In the genomic region with DNA sequence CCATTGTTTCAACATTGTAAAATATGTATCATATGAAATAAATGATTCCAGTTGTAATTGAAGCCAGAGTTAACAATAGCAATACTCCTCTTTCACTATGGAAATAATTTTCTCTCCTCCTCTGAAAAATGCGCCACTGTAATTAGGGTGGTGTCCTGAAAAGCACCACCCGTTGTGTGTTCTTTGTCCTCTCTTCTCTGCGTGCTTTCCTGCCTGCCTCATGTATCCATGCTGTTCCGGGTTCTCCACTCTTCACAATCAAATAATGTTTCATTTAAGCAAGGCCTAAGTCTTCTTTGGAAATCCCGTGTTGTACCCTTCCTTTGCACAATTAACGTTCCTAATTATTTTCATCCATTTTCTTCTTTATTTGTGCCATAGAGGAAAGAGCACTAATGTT, we compare ENCODE assay signal across 27 cellular contexts.
DNase-seq lines count a peak whose midpoint lies in the region; ATAC-seq, FAIRE-seq and TF ChIP-seq lines count a peak whose summit lies in the region.
"Had no signal": no experiment of that assay in that cellular context is flagged by ENCODE, and none has a peak within 500 bp of the region (broad histone marks: within the 10 kb centered on the region; RNA-seq: fewer than 3 reads in every experiment).

No MANE protein-coding gene starts in this region.

- H3K4me3 Mint-ChIP-seq in astrocyte (ENCODE audit: unreplicated experiment), result peak overlapping the region; percentile 18
- H3K4me3 Mint-ChIP-seq in activated CD4-positive, alpha-beta T cell treated with anti-CD3 and anti-CD28 coated beads for 36 hours, result no peak overlapping the region
- H3K4me3 Mint-ChIP-seq: activated CD4-positive, alpha-beta T cell treated with anti-CD3 and anti-CD28 coated beads, Interleukin-2, amount 10 ng/mL, durations not matched to agents 7 days and 5 days; activated T-cell treated with anti-CD3 and anti-CD28 coated beads, Interleukin-2, amount 50 U/mL, for 4 hours; IgD-negative memory B cell; stimulated activated effector memory CD8-positive, alpha-beta T cell treated with anti-CD3 and anti-CD28 coated beads, Interleukin-12 subunit alpha, Interleukin-12 subunit beta, amount 100 ng/mL, for 72 hours had no signal

- H3K23ac ChIP-seq in mesendoderm (ENCODE audit: low read length), result no peak overlapping the region

- CTCF ChIA-PET in activated CD4-positive, alpha-beta T cell treated with anti-CD3 and anti-CD28 coated beads for 36 hours (lab: Charles Lee), result no interaction called here

- no peaks in the 10 kb centered on the region for H3K9me3 Mint-ChIP-seq in astrocyte (ENCODE audit: unreplicated experiment)
- H3K9me3 Mint-ChIP-seq in activated CD4-positive, alpha-beta T cell treated with anti-CD3 and anti-CD28 coated beads for 36 hours (ENCODE audit: low read depth), result peaks cover 9% of the 10 kb centered on the region

- H2BK120ac ChIP-seq in mesendoderm (ENCODE audit: low read depth, low read length), result no peak overlapping the region

- peak overlapping the region; percentile 23 for H3K27ac Mint-ChIP-seq in astrocyte (ENCODE audit: unreplicated experiment)
- H3K27ac Mint-ChIP-seq in activated CD4-positive, alpha-beta T cell treated with anti-CD3 and anti-CD28 coated beads for 36 hours, result no peak overlapping the region
- H3K27ac Mint-ChIP-seq: activated CD4-positive, alpha-beta T cell treated with anti-CD3 and anti-CD28 coated beads, Interleukin-2, amount 10 ng/mL, durations not matched to agents 7 days and 5 days; IgD-negative memory B cell; stimulated activated effector memory CD8-positive, alpha-beta T cell treated with anti-CD3 and anti-CD28 coated beads, Interleukin-12 subunit alpha, Interleukin-12 subunit beta, amount 100 ng/mL, for 72 hours had no signal

- H4K5ac ChIP-seq in mesendoderm (ENCODE audit: low read length), result no peak overlapping the region

- H3K4me1 ChIP-seq in astrocyte (ENCODE audit: insufficient read depth, low read length) (no peaks in the 10 kb centered on the region), mesendoderm (ENCODE audit: control insufficient read depth, low read depth, low read length) (peaks cover 2% of the 10 kb centered on the region), vagina (no peaks in the 10 kb centered on the region)
- H3K4me1 ChIP-seq: BLaER1 treated with 17β-estradiol and CSF1 and Interleukin-3, amounts not matched to agents 10 nM and 100 nM; right lobe of liver; upper lobe of left lung had no signal

- no peak overlapping the region for H3K18ac ChIP-seq in mesendoderm (ENCODE audit: low read length)

- H3K79me2 ChIP-seq in astrocyte (ENCODE audit: insufficient read depth, low read length) (no peaks in the 10 kb centered on the region), mesendoderm (ENCODE audit: control insufficient read depth, insufficient read depth, low read length) (no peaks in the 10 kb centered on the region)

- H3K36me3 ChIP-seq in H7 (replicated peaks; ENCODE audit: control insufficient read depth, insufficient read depth, low read length) (no peaks in the 10 kb centered on the region), astrocyte (ENCODE audit: insufficient read depth, low read length) (no peaks in the 10 kb centered on the region), mesendoderm (ENCODE audit: control insufficient read depth, insufficient read depth, low read length) (no peaks in the 10 kb centered on the region), vagina (no peaks in the 10 kb centered on the region)
- H3K36me3 ChIP-seq: BLaER1 treated with 17β-estradiol and CSF1 and Interleukin-3, amounts not matched to agents 10 nM and 100 nM; right lobe of liver; upper lobe of left lung; WERI-Rb-1 had no signal

- no peak overlapping the region for H2AK5ac ChIP-seq in mesendoderm (ENCODE audit: low read length)

- no peak for FAIRE-seq in astrocyte (lab: Jason Lieb, UNC)

- H3K79me1 ChIP-seq in mesendoderm (ENCODE audit: low read length), result no peaks in the 10 kb centered on the region

- H3K27ac ChIP-seq in astrocyte (ENCODE audit: low read depth, low read length) (no peak overlapping the region), mesendoderm (ENCODE audit: low read depth, low read length) (no peak overlapping the region), vagina (no peak overlapping the region)
- H3K27ac ChIP-seq: BLaER1 treated with 17β-estradiol and CSF1 and Interleukin-3, amounts not matched to agents 10 nM and 100 nM; epithelial cell of prostate; right lobe of liver; upper lobe of left lung; WERI-Rb-1 had no signal

- no peak for ATAC-seq in activated CD4-positive, alpha-beta T cell treated with anti-CD3 and anti-CD28 coated beads for 36 hours
- ATAC-seq in HG02678 (IDR thresholded peaks at IDR 0.05; ENCODE audit: unreplicated experiment), result no peak
- ATAC-seq: activated T-cell treated with anti-CD3 and anti-CD28 coated beads, Interleukin-2, amount 50 U/mL, for 4 hours; Panc1; right lobe of liver; stimulated activated effector memory CD8-positive, alpha-beta T cell treated with anti-CD3 and anti-CD28 coated beads, Interleukin-12 subunit alpha, Interleukin-12 subunit beta, amount 100 ng/mL, for 72 hours had no signal

- no peaks in the 10 kb centered on the region for H3K27me3 Mint-ChIP-seq in astrocyte (ENCODE audit: low read depth, unreplicated experiment)
- no peaks in the 10 kb centered on the region for H3K27me3 Mint-ChIP-seq in activated CD4-positive, alpha-beta T cell treated with anti-CD3 and anti-CD28 coated beads for 36 hours
- H3K27me3 Mint-ChIP-seq: activated CD4-positive, alpha-beta T cell treated with anti-CD3 and anti-CD28 coated beads, Interleukin-2, amount 10 ng/mL, durations not matched to agents 7 days and 5 days; IgD-negative memory B cell had no signal

- POLR2A ChIA-PET in activated CD4-positive, alpha-beta T cell treated with anti-CD3 and anti-CD28 coated beads for 36 hours (lab: Charles Lee), result no interaction called here

- H3K4me2 ChIP-seq in astrocyte (ENCODE audit: low read length), result no peak overlapping the region
- no peak overlapping the region for H3K4me2 ChIP-seq in mesendoderm (ENCODE audit: low read length)
- H3K4me2 ChIP-seq: BLaER1 treated with 17β-estradiol and CSF1 and Interleukin-3, amounts not matched to agents 10 nM and 100 nM had no signal

- TF ChIP-seq POLR2A in vagina (IDR thresholded peaks at IDR 0.05), result no peak

- no peak overlapping the region for H3K9ac ChIP-seq in astrocyte (ENCODE audit: low read length)
- H3K9ac ChIP-seq in mesendoderm (ENCODE audit: low read length), result no peak overlapping the region
- H3K9ac ChIP-seq: BLaER1 treated with 17β-estradiol and CSF1 and Interleukin-3, amounts not matched to agents 10 nM and 100 nM had no signal

- no peak overlapping the region for H3K4me3 ChIP-seq in H7 (ENCODE audit: insufficient read depth, low read depth, low read length)
- no peak overlapping the region for H3K4me3 ChIP-seq in astrocyte (ENCODE audit: insufficient read depth, low read depth, low read length)
- H3K4me3 ChIP-seq in mesendoderm (ENCODE audit: low read length), result no peak overlapping the region
- H3K4me3 ChIP-seq in vagina, result no peak overlapping the region
- H3K4me3 ChIP-seq: BLaER1 treated with 17β-estradiol and CSF1 and Interleukin-3, amounts not matched to agents 10 nM and 100 nM; right lobe of liver; upper lobe of left lung had no signal

- H2BK5ac ChIP-seq in mesendoderm (ENCODE audit: low read length), result no peak overlapping the region

- WGBS in mesendoderm (ENCODE audit: extremely low coverage, insufficient coverage, low lambda C conversion rate), result no CpG with 5 or more reads among the region's 6 CpGs

- TF ChIP-seq CTCF in astrocyte (IDR thresholded peaks at IDR 0.05; ENCODE audit: insufficient read depth, low read depth, low read length) (no peak), vagina (IDR thresholded peaks at IDR 0.05) (no peak)

- DNase-seq in H7 (peak; percentile 38), NCI-H2081 (lab: John Stamatoyannopoulos, UW) (peak; percentile 66 to 90), astrocyte (ENCODE audit: low read depth) (no peak), mesendoderm (peak; percentile 54), vagina (ENCODE audit: extremely low spot score in 2 of 2) (no peak), cerebellar nuclear complex (lab: John Stamatoyannopoulos, UW) (no peak)
- DNase-seq in activated CD4-positive, alpha-beta T cell treated with anti-CD3 and anti-CD28 coated beads for 36 hours, result no peak
- DNase-seq: activated CD4-positive, alpha-beta T cell treated with anti-CD3 and anti-CD28 coated beads, Interleukin-2, amount 10 ng/mL, durations not matched to agents 7 days and 5 days; activated gamma-delta T cell treated with Interleukin-2 at 50 U/mL for 16 hours; activated T-cell treated with anti-CD3 and anti-CD28 coated beads, Interleukin-2, amount 50 U/mL, for 4 hours; DND-41; NCI-H1048; NCI-H1930; NCI-H510A; right lobe of liver; SIG-M5; stimulated activated CD4-positive, alpha-beta T cell treated with anti-CD3 and anti-CD28 coated beads, Interleukin-4, amount 100 ng/mL, for 24 hours; SW 1271; T-helper 9 cell; upper lobe of left lung; WERI-Rb-1 had no signal

- H3K27me3 ChIP-seq in H7 (ENCODE audit: control insufficient read depth, insufficient read depth, low read length) (no peaks in the 10 kb centered on the region), astrocyte (ENCODE audit: insufficient read depth, low read length) (no peaks in the 10 kb centered on the region), mesendoderm (ENCODE audit: insufficient read depth, low read length, poor library complexity) (no peaks in the 10 kb centered on the region), vagina (no peaks in the 10 kb centered on the region)
- H3K27me3 ChIP-seq: BLaER1 treated with 17β-estradiol and CSF1 and Interleukin-3, amounts not matched to agents 10 nM and 100 nM; right lobe of liver; upper lobe of left lung had no signal

- H4K20me1 ChIP-seq in astrocyte (ENCODE audit: insufficient read depth, low read length), result no peaks in the 10 kb centered on the region
- H4K20me1 ChIP-seq: BLaER1 treated with 17β-estradiol and CSF1 and Interleukin-3, amounts not matched to agents 10 nM and 100 nM had no signal

- H3K36me3 Mint-ChIP-seq in astrocyte (ENCODE audit: low read depth, unreplicated experiment), result peaks cover 1% of the 10 kb centered on the region
- no peaks in the 10 kb centered on the region for H3K36me3 Mint-ChIP-seq in activated CD4-positive, alpha-beta T cell treated with anti-CD3 and anti-CD28 coated beads for 36 hours (ENCODE audit: low read depth)
- H3K36me3 Mint-ChIP-seq: IgD-negative memory B cell; stimulated activated effector memory CD8-positive, alpha-beta T cell treated with anti-CD3 and anti-CD28 coated beads, Interleukin-12 subunit alpha, Interleukin-12 subunit beta, amount 100 ng/mL, for 72 hours had no signal

- H4K8ac ChIP-seq in mesendoderm (ENCODE audit: low read depth, low read length), result no peak overlapping the region

- no peak overlapping the region for H3K4ac ChIP-seq in mesendoderm (ENCODE audit: low read depth, low read length)

- no peak overlapping the region for H2BK15ac ChIP-seq in mesendoderm (replicated peaks; ENCODE audit: low read depth)

- intact Hi-C loops in activated CD4-positive, alpha-beta T cell treated with anti-CD3 and anti-CD28 coated beads for 36 hours (cut with DNase I, micrococcal nuclease), result no loop called here
- intact Hi-C loops in vagina (cut with DNase I), result no loop called here

- peaks cover 5% of the 10 kb centered on the region for H3K4me1 Mint-ChIP-seq in astrocyte (ENCODE audit: low read depth, unreplicated experiment)
- H3K4me1 Mint-ChIP-seq in activated CD4-positive, alpha-beta T cell treated with anti-CD3 and anti-CD28 coated beads for 36 hours, result no peaks in the 10 kb centered on the region
- H3K4me1 Mint-ChIP-seq: activated CD4-positive, alpha-beta T cell treated with anti-CD3 and anti-CD28 coated beads, Interleukin-2, amount 10 ng/mL, durations not matched to agents 7 days and 5 days; IgD-negative memory B cell; stimulated activated effector memory CD8-positive, alpha-beta T cell treated with anti-CD3 and anti-CD28 coated beads, Interleukin-12 subunit alpha, Interleukin-12 subunit beta, amount 100 ng/mL, for 72 hours had no signal

- no peak overlapping the region for H2AFZ ChIP-seq in astrocyte (ENCODE audit: low read depth, low read length)

- no peak overlapping the region for H3K56ac ChIP-seq in mesendoderm (ENCODE audit: low read length)

- H3K9me3 ChIP-seq in astrocyte (ENCODE audit: insufficient read depth, low read depth, low read length) (no peaks in the 10 kb centered on the region), vagina (no peaks in the 10 kb centered on the region)
- H3K9me3 ChIP-seq: BLaER1 treated with 17β-estradiol and CSF1 and Interleukin-3, amounts not matched to agents 10 nM and 100 nM; right lobe of liver; upper lobe of left lung had no signal

Comparison
In these comparisons a context has a peak if more than half of its experiments do, and no peak if none do; other contexts are left out.
1. DNase-seq: peak in H7 (single experiment), NCI-H2081 (2 of 2) and mesendoderm (single experiment); none in astrocyte (single experiment), activated CD4-positive, alpha-beta T cell treated with anti-CD3 and anti-CD28 coated beads for 36 hours (single experiment), vagina (0 of 2) and cerebellar nuclear complex (0 of 2).